33 cellular contexts compared by ENCODE assay signal in genomic region chr1:6774381-6774780, GRCh38. TPM values are rescaled to one million over a fixed set of nuclear protein-coding genes. Genes with fewer than 3 reads are reported as not detected.
DNase-seq lines count a peak whose midpoint lies in the region; ATAC-seq and TF ChIP-seq lines count a peak whose summit lies in the region.
"Had no signal": no experiment of that assay in that cellular context is flagged by ENCODE, and none has a peak within 500 bp of the region (broad histone marks: within the 10 kb centered on the region; RNA-seq: fewer than 3 reads in every experiment).

No MANE protein-coding gene starts in this region.

- H3K9me3 Mint-ChIP-seq in central memory CD8-positive, alpha-beta T cell: no peaks in the 10 kb centered on the region
- H3K9me3 Mint-ChIP-seq: CD8-positive, alpha-beta T cell had no signal

- no peak overlapping the region for H3K27ac ChIP-seq in HEK293 (ENCODE audit: extremely low read depth, low read depth, low read length)
- peak overlapping the region; percentile 99; the same call in 1 of the 2 replicates for H3K27ac ChIP-seq in Karpas-422 (ENCODE audit: low read length)
- no peak overlapping the region for H3K27ac ChIP-seq in uterus
- no peak overlapping the region for H3K27ac ChIP-seq in thyroid gland
- H3K27ac ChIP-seq: 22Rv1; A549; BLaER1; BLaER1 treated with 17β-estradiol and CSF1 and Interleukin-3, amounts not matched to agents 10 nM and 100 nM; C4-2B had no signal

- no peaks in the 10 kb centered on the region for H3K4me1 Mint-ChIP-seq in central memory CD8-positive, alpha-beta T cell
- H3K4me1 Mint-ChIP-seq: CD8-positive, alpha-beta memory T cell had no signal

- POLR2A ChIA-PET in HEK293 (lab: Yijun Ruan, JAX): no interaction called here

- TF ChIP-seq POLR2A in uterus (IDR thresholded peaks at IDR 0.05) (no peak), thyroid gland (IDR thresholded peaks at IDR 0.05) (no peak)

- peaks cover 53% of the 10 kb centered on the region for H3K27me3 Mint-ChIP-seq in central memory CD8-positive, alpha-beta T cell
- H3K27me3 Mint-ChIP-seq: B cell had no signal

- no peak overlapping the region for H3K4me2 ChIP-seq in Karpas-422 (ENCODE audit: low read depth, low read length, poor library complexity, severe bottlenecking)
- H3K4me2 ChIP-seq: A549; BLaER1; BLaER1 treated with 17β-estradiol and CSF1 and Interleukin-3, amounts not matched to agents 10 nM and 100 nM had no signal

- CTCF ChIA-PET in HEK293 (lab: Yijun Ruan, JAX): no interaction called here

- WGBS in thyroid gland, 2 donors: 91 to 98% methylated on average over 1 of the region's 1 CpG

- TF ChIP-seq CTCF in HEK293 (tag by site-specific recombination; IDR thresholded peaks at IDR 0.05) (no peak), uterus (IDR thresholded peaks at IDR 0.05) (no peak), thyroid gland (IDR thresholded peaks at IDR 0.05) (no peak)

- peaks cover 2% of the 10 kb centered on the region for H3K36me3 Mint-ChIP-seq in central memory CD8-positive, alpha-beta T cell (ENCODE audit: insufficient read depth)
- H3K36me3 Mint-ChIP-seq: CD4-positive, alpha-beta memory T cell; CD4-positive, CD25-positive, alpha-beta regulatory T cell; CD8-positive, alpha-beta T cell had no signal

- H3K9me2 ChIP-seq in Karpas-422 (replicated peaks; ENCODE audit: insufficient read depth, low read length): no peaks in the 10 kb centered on the region

- no peaks in the 10 kb centered on the region for H3K4me1 ChIP-seq in HEK293 (ENCODE audit: control insufficient read depth, insufficient read depth, low read length)
- peaks cover 72% of the 10 kb centered on the region for H3K4me1 ChIP-seq in Karpas-422 (ENCODE audit: low read length)
- no peaks in the 10 kb centered on the region for H3K4me1 ChIP-seq in uterus
- peaks cover 3 to 18% of the 10 kb centered on the region in 2 donors for H3K4me1 ChIP-seq in thyroid gland
- H3K4me1 ChIP-seq: BE2C, Caco-2 had no signal

- no peaks in the 10 kb centered on the region for H4K20me1 ChIP-seq in Karpas-422 (ENCODE audit: insufficient read depth, low read depth, low read length)
- H4K20me1 ChIP-seq: BLaER1; BLaER1 treated with 17β-estradiol and CSF1 and Interleukin-3, amounts not matched to agents 10 nM and 100 nM had no signal

- DNase-seq in Karpas-422: no peak
- DNase-seq in central memory CD8-positive, alpha-beta T cell (ENCODE audit: low spot score in 2 of 2): no peak
- DNase-seq in uterus: no peak
- DNase-seq in thyroid gland: no peak
- no peak for DNase-seq in T1000 (lab: John Stamatoyannopoulos, UW)
- DNase-seq: 8988T; ACHN; AML-193; BE2C; C1 segment of cervical spinal cord; Caco-2; Calu3; CD4-positive, alpha-beta memory T cell; CD4-positive, alpha-beta T cell; CD4-positive, CD25-positive, alpha-beta regulatory T cell; CD8-positive, alpha-beta memory T cell; CD8-positive, alpha-beta T cell; COR-L47; DMS 273 treated with DMSO at 0.1 percent for 48 hours; DMS153; DMS53; DMS79; DMS79 treated with DMSO at 0.1 percent for 48 hours; DND-41; EL had no signal

- intact Hi-C loops in uterus (cut with DNase I; ENCODE audit: low total_unique reads): no loop called here
- intact Hi-C loops in thyroid gland (cut with DNase I): loop anchor here (10.0 kb wide), 1 partner anchor 50 kb away; no protein-coding TSS in a partner anchor

- no peak overlapping the region for H3K4me3 ChIP-seq in HEK293 (ENCODE audit: low read depth, low read length)
- no peak overlapping the region for H3K4me3 ChIP-seq in Karpas-422 (ENCODE audit: low read length)
- H3K4me3 ChIP-seq in uterus: no peak overlapping the region
- no peak overlapping the region for H3K4me3 ChIP-seq in thyroid gland (replicated peaks in 1 of 3)
- H3K4me3 ChIP-seq: A549; BLaER1; BLaER1 treated with 17β-estradiol and CSF1 and Interleukin-3, amounts not matched to agents 10 nM and 100 nM had no signal

- H2AFZ ChIP-seq in Karpas-422 (ENCODE audit: low read length): no peak overlapping the region

- H3K36me3 ChIP-seq in HEK293 (ENCODE audit: control insufficient read depth in 2 of 2, insufficient read depth in 1 of 2, low read length in 2 of 2) (no peaks in the 10 kb centered on the region), Karpas-422 (ENCODE audit: insufficient read depth, low read length) (no peaks in the 10 kb centered on the region), uterus (no peaks in the 10 kb centered on the region), thyroid gland (no peaks in the 10 kb centered on the region)
- H3K36me3 ChIP-seq: BE2C; BLaER1; BLaER1 treated with 17β-estradiol and CSF1 and Interleukin-3, amounts not matched to agents 10 nM and 100 nM had no signal

- H3K79me2 ChIP-seq in Karpas-422 (ENCODE audit: low read length): no peaks in the 10 kb centered on the region; the same call in 1 of the 2 replicates

- ATAC-seq in central memory CD8-positive, alpha-beta T cell (replicated peaks; ENCODE audit: extremely low read depth, poor library complexity, severe bottlenecking): no peak
- ATAC-seq: A549; CD8-positive, alpha-beta T cell had no signal

- H3K27me3 ChIP-seq in Karpas-422 (ENCODE audit: low read length): no peaks in the 10 kb centered on the region
- no peaks in the 10 kb centered on the region for H3K27me3 ChIP-seq in uterus
- H3K27me3 ChIP-seq in thyroid gland: no peaks in the 10 kb centered on the region
- H3K27me3 ChIP-seq: BE2C; BLaER1; BLaER1 treated with 17β-estradiol and CSF1 and Interleukin-3, amounts not matched to agents 10 nM and 100 nM had no signal

- H3K9ac ChIP-seq in Karpas-422 (ENCODE audit: low read length): no peak overlapping the region
- H3K9ac ChIP-seq: BLaER1; BLaER1 treated with 17β-estradiol and CSF1 and Interleukin-3, amounts not matched to agents 10 nM and 100 nM had no signal

- H3K9me3 ChIP-seq in HEK293 (ENCODE audit: control insufficient read depth, insufficient read depth, low read depth, low read length): no peaks in the 10 kb centered on the region
- H3K9me3 ChIP-seq in Karpas-422 (ENCODE audit: low read length): no peaks in the 10 kb centered on the region; the same call in 1 of the 2 replicates
- H3K9me3 ChIP-seq in uterus: no peaks in the 10 kb centered on the region
- no peaks in the 10 kb centered on the region for H3K9me3 ChIP-seq in thyroid gland
- H3K9me3 ChIP-seq: A549, BE2C, Caco-2 had no signal

- peak overlapping the region; percentile 26 for H3K27ac Mint-ChIP-seq in central memory CD8-positive, alpha-beta T cell (ENCODE audit: low read depth)
- H3K27ac Mint-ChIP-seq: B cell; CD14-positive monocyte; CD4-positive, alpha-beta memory T cell; CD4-positive, alpha-beta T cell; CD4-positive, CD25-positive, alpha-beta regulatory T cell; CD8-positive, alpha-beta memory T cell; CD8-positive, alpha-beta T cell had no signal

- no peak overlapping the region for H3K4me3 Mint-ChIP-seq in central memory CD8-positive, alpha-beta T cell
- H3K4me3 Mint-ChIP-seq: B cell; CD14-positive monocyte; CD4-positive, alpha-beta memory T cell; CD4-positive, alpha-beta T cell; CD4-positive, CD25-positive, alpha-beta regulatory T cell; CD8-positive, alpha-beta memory T cell; CD8-positive, alpha-beta T cell had no signal

TF ChIP-seq in HEK293, 187 proteins besides CTCF, POLR2A, EP300 and RAD21:
- TF ChIP-seq ZNF510 (tag by site-specific recombination; IDR thresholded peaks at IDR 0.05; ENCODE audit: insufficient replicate concordance): peak; percentile 100
- no peak for TF ChIP-seq ZNF623 (tag by site-specific recombination; IDR thresholded peaks at IDR 0.05)
- TF ChIP-seq ZNF24 (tag by site-specific recombination; IDR thresholded peaks at IDR 0.05): no peak
- TF ChIP-seq ZNF121 (tag by site-specific recombination; IDR thresholded peaks at IDR 0.05): no peak
- TF ChIP-seq ZNF473 (tag by site-specific recombination; IDR thresholded peaks at IDR 0.05): no peak
TF ChIP-seq in HEK293: peak in this region for 1.

RNA-seq across cellular contexts. Expression of gene CAMTA1, which starts 10.9 kb away (rescaled TPM):
- 80.5 and 118 TPM in 2 replicates for total RNA-seq in Karpas-422 (2014; rRNA removed; shearing (Covaris generic); ENCODE audit: low replicate concordance)
- total RNA-seq in uterus: 100 to 1,000 TPM in 1 of 4 donors, 10 to 100 TPM in 3; 29.7 to 427 (median 64.8) TPM
- total RNA-seq in thyroid gland: 100 to 1,000 TPM in 2 of 4 donors, 10 to 100 TPM in 2; 63.9 to 124 (median 101) TPM
